Comparison of ENCODE assay signal across 7 cellular contexts in genomic region chr6:63573899-63574553, GRCh38. TPM values are rescaled to one million over a fixed set of nuclear protein-coding genes. Genes with fewer than 3 reads are reported as not detected.
A peak's percentile ranks its signal among the peaks of the same experiment; 100 is the strongest.
DNase-seq lines count a peak whose midpoint lies in the region; ATAC-seq and TF ChIP-seq lines count a peak whose summit lies in the region.

No MANE protein-coding gene starts in this region.

- H3K4me3 ChIP-seq in PC-9 = peak overlapping the region; percentile 67
- peak overlapping the region; percentile 88 for H3K4me3 ChIP-seq in iPS-11a (ENCODE audit: low read depth, low read length)
- peak overlapping the region; percentile 80 to 92 (median 88) for H3K4me3 ChIP-seq in skeletal muscle tissue (ENCODE audit: low read length in 3 of 3)

- POLR2A ChIA-PET in PC-9 (lab: Charles Lee; ENCODE audit: unreplicated experiment) = interaction anchor here (0.6 to 0.8 kb wide), 6 partner anchors 44 to 191 kb away, joined by 3 to 10 read pairs (median 4); no protein-coding TSS in a partner anchor
- POLR2A ChIA-PET in activated naive CD8-positive, alpha-beta T cell treated with anti-CD3 and anti-CD28 coated beads, Interleukin-2, amount 10 ng/mL, durations not matched to agents 7 days and 5 days (lab: Charles Lee) = interaction anchor here (0.5 to 2.4 kb wide), 12 partner anchors 10 to 223 kb away, joined by 3 to 19 read pairs (median 4); partner anchors contain the start of gene PHF3

- ATAC-seq in activated naive CD8-positive, alpha-beta T cell treated with anti-CD3 and anti-CD28 coated beads, Interleukin-2, amount 10 ng/mL, durations not matched to agents 7 days and 5 days (ENCODE audit: low read depth) = peak; percentile 0

- no peaks in the 10 kb centered on the region for H3K9me2 ChIP-seq in PC-9 (ENCODE audit: insufficient read depth)

- H3K4me2 ChIP-seq in PC-9 = peak overlapping the region; percentile 81

- H3K9me3 Mint-ChIP-seq in activated naive CD8-positive, alpha-beta T cell treated with anti-CD3 and anti-CD28 coated beads, Interleukin-2, amount 10 ng/mL, durations not matched to agents 7 days and 5 days = no peaks in the 10 kb centered on the region

- H3K4me1 Mint-ChIP-seq in activated naive CD8-positive, alpha-beta T cell treated with anti-CD3 and anti-CD28 coated beads, Interleukin-2, amount 10 ng/mL, durations not matched to agents 7 days and 5 days = peaks cover 30% of the 10 kb centered on the region

- peaks cover 28% of the 10 kb centered on the region for H3K4me1 ChIP-seq in PC-9 (replicated peaks; ENCODE audit: insufficient read depth)
- peaks cover 10 to 18% (median 12%) of the 10 kb centered on the region in 3 donors for H3K4me1 ChIP-seq in skeletal muscle tissue (ENCODE audit: control insufficient read depth in 3 of 3, insufficient read depth in 3 of 3, low read length in 3 of 3)

- H3K27ac ChIP-seq in PC-9 (peak overlapping the region; percentile 97), skeletal muscle tissue (ENCODE audit: low read depth, low read length) (peak overlapping the region; percentile 99)

- peak; percentile 20 for DNase-seq in HuH-7.5 (ENCODE audit: low spot score)
- peak; percentile 52 to 59 for DNase-seq in PC-9
- no peak for DNase-seq in activated naive CD8-positive, alpha-beta T cell treated with anti-CD3 and anti-CD28 coated beads, Interleukin-2, amount 10 ng/mL, durations not matched to agents 7 days and 5 days
- no peak for DNase-seq in amniotic stem cell (lab: John Stamatoyannopoulos, UW)

- peaks cover 15% of the 10 kb centered on the region for H3K36me3 Mint-ChIP-seq in activated naive CD8-positive, alpha-beta T cell treated with anti-CD3 and anti-CD28 coated beads, Interleukin-2, amount 10 ng/mL, durations not matched to agents 7 days and 5 days

- H2AFZ ChIP-seq in PC-9 = peak overlapping the region; percentile 70; the same call in 1 of the 2 replicates

- H3K27me3 ChIP-seq in PC-9 (ENCODE audit: insufficient read depth, low read depth) = no peaks in the 10 kb centered on the region
- no peaks in the 10 kb centered on the region for H3K27me3 ChIP-seq in skeletal muscle tissue (ENCODE audit: control insufficient read depth in 3 of 3, insufficient read depth in 3 of 3, low read length in 3 of 3)

- H3K79me2 ChIP-seq in PC-9 (ENCODE audit: low read depth) = peaks cover 45% of the 10 kb centered on the region

- peaks cover 15% of the 10 kb centered on the region for H4K20me1 ChIP-seq in PC-9 (ENCODE audit: insufficient read depth)

- H3K9me3 ChIP-seq in PC-9 (ENCODE audit: insufficient read depth, low read depth) = no peaks in the 10 kb centered on the region
- H3K9me3 ChIP-seq in skeletal muscle tissue (ENCODE audit: control insufficient read depth in 3 of 3, low read length in 3 of 3) = no peaks in the 10 kb centered on the region

- BruUV-seq in PC-9 (replicated peaks; lab: Mats Ljungman, UMichigan) = TSS peak; percentile 39

- CTCF ChIA-PET in PC-9 (lab: Charles Lee) = interaction anchor here (0.8 to 2.0 kb wide), 2 partner anchors 46 to 190 kb away, joined by 3 to 7 read pairs; no protein-coding TSS in a partner anchor

- no peaks in the 10 kb centered on the region for H3K27me3 Mint-ChIP-seq in activated naive CD8-positive, alpha-beta T cell treated with anti-CD3 and anti-CD28 coated beads, Interleukin-2, amount 10 ng/mL, durations not matched to agents 7 days and 5 days

- H3K36me3 ChIP-seq in PC-9 (ENCODE audit: low read depth) (peaks cover 23% of the 10 kb centered on the region), skeletal muscle tissue (ENCODE audit: control insufficient read depth in 3 of 3, insufficient read depth in 3 of 3, low read length in 3 of 3) (peaks cover 10 to 23% (median 23%) of the 10 kb centered on the region in 3 donors)

- intact Hi-C loops in PC-9 (cut with micrococcal nuclease; ENCODE audit: unreplicated experiment) = loop anchor here (1.0 to 10.0 kb wide), 4 partner anchors 63 to 221 kb away; partner anchors contain the start of gene PHF3

- peak overlapping the region; percentile 97 to 99 (median 99) for H3K9ac ChIP-seq in skeletal muscle tissue (ENCODE audit: low read depth in 1 of 3, low read length in 3 of 3)

- peaks cover 25% of the 10 kb centered on the region for H3F3A ChIP-seq in PC-9 (ENCODE audit: insufficient read depth, low read depth)

- TF ChIP-seq CTCF in GM12872 (IDR thresholded peaks at IDR 0.05; ENCODE audit: insufficient read depth, low read depth, low read length) (peak; percentile 68; the same call in 2 of the 3 replicates), PC-9 (conservative IDR thresholded peaks at IDR 0.05) (peak; percentile 84)

- peak overlapping the region; percentile 97 for H3K27ac Mint-ChIP-seq in activated naive CD8-positive, alpha-beta T cell treated with anti-CD3 and anti-CD28 coated beads, Interleukin-2, amount 10 ng/mL, durations not matched to agents 7 days and 5 days

- H3K4me3 Mint-ChIP-seq in activated naive CD8-positive, alpha-beta T cell treated with anti-CD3 and anti-CD28 coated beads, Interleukin-2, amount 10 ng/mL, durations not matched to agents 7 days and 5 days = peak overlapping the region; percentile 97

RNA-seq across cellular contexts. Expression of gene PTP4A1, which starts 1.7 kb away (rescaled TPM):
- total RNA-seq in PC-9 (2021) = 46.4 and 63.8 TPM in 2 replicates
- total RNA-seq in activated naive CD8-positive, alpha-beta T cell treated with anti-CD3 and anti-CD28 coated beads, Interleukin-2, amount 10 ng/mL, durations not matched to agents 7 days and 5 days = 10 to 100 TPM; 65.2 to 66.4 TPM
- 28.7 TPM for total RNA-seq in skeletal muscle tissue

Comparison
In these comparisons a context has a peak if more than half of its experiments do, and no peak if none do; other contexts are left out.
1. DNase-seq: peak in HuH-7.5 (single experiment) and PC-9 (2 of 2); none in activated naive CD8-positive, alpha-beta T cell treated with anti-CD3 and anti-CD28 coated beads, Interleukin-2, amount 10 ng/mL, durations not matched to agents 7 days and 5 days (single experiment) and amniotic stem cell (single experiment).
2. Peak in every context shown above with its lines, with median percentiles within 50 percentile points of each other: H3K4me3 ChIP-seq.